ENCODE assay signal across 8 cellular contexts in genomic region chr11:86218125-86219081, GRCh38. TPM values are rescaled to one million over a fixed set of nuclear protein-coding genes. Genes with fewer than 3 reads are reported as not detected.
DNase-seq lines count a peak whose midpoint lies in the region; ATAC-seq and TF ChIP-seq lines count a peak whose summit lies in the region.

No MANE protein-coding gene starts in this region.

- H3K27me3 ChIP-seq in Panc1 (ENCODE audit: control insufficient read depth, insufficient read depth, low read length): peaks cover 8% of the 10 kb centered on the region; the same call in 1 of the 2 replicates
- H3K27me3 ChIP-seq in foreskin keratinocyte: no peaks in the 10 kb centered on the region
- H3K27me3 ChIP-seq in osteoblast (ENCODE audit: insufficient read depth, low read length): no peaks in the 10 kb centered on the region
- no peaks in the 10 kb centered on the region for H3K27me3 ChIP-seq in thyroid gland

- H3K36me3 Mint-ChIP-seq in IgD-negative memory B cell: no peaks in the 10 kb centered on the region
- peaks cover 6% of the 10 kb centered on the region for H3K36me3 Mint-ChIP-seq in activated T-helper 2 cell treated with anti-CD3 and anti-CD28 coated beads, Interferon-gamma antibody, Interleukin-2, Interleukin-4, amounts not matched to agents 10 μg/mL and 5 μg/mL and 100 μg/mL, durations not matched to agents 14 hours and 24 hours and 36 hours (ENCODE audit: low read depth)

- no peaks in the 10 kb centered on the region for H3K79me2 ChIP-seq in osteoblast (ENCODE audit: insufficient read depth, low read length)

- H3K36me3 ChIP-seq in Panc1 (ENCODE audit: control insufficient read depth, insufficient read depth, low read length) (no peaks in the 10 kb centered on the region), osteoblast (ENCODE audit: insufficient read depth, low read length) (no peaks in the 10 kb centered on the region), thyroid gland (no peaks in the 10 kb centered on the region)

- H3K27ac ChIP-seq in Panc1 (ENCODE audit: low read length) (peak overlapping the region; percentile 41), foreskin keratinocyte (no peak overlapping the region), osteoblast (ENCODE audit: low read depth, low read length) (peak overlapping the region; percentile 12), thyroid gland (no peak overlapping the region)

- peak overlapping the region; percentile 39 to 94 (median 72) for H3K27ac Mint-ChIP-seq in IgD-negative memory B cell
- peak overlapping the region; percentile 70 for H3K27ac Mint-ChIP-seq in activated T-helper 2 cell treated with anti-CD3 and anti-CD28 coated beads, Interferon-gamma antibody, Interleukin-2, Interleukin-4, amounts not matched to agents 10 μg/mL and 5 μg/mL and 100 μg/mL, durations not matched to agents 14 hours and 24 hours and 36 hours

- CTCF ChIA-PET in Panc1 (lab: Charles Lee): interaction anchor here (0.5 to 1.5 kb wide), 7 partner anchors 128 to 768 kb away, joined by 3 to 7 read pairs (median 4); partner anchors contain the start of gene CCDC83

- TF ChIP-seq POLR2A in thyroid gland (IDR thresholded peaks at IDR 0.05): no peak

- ATAC-seq in GM21515 (IDR thresholded peaks at IDR 0.05; ENCODE audit: unreplicated experiment) (peak; percentile 54), Panc1 (peak; percentile 92), foreskin keratinocyte (peak; percentile 86)

- H3K9me3 Mint-ChIP-seq in IgD-negative memory B cell: no peaks in the 10 kb centered on the region
- H3K9me3 Mint-ChIP-seq in activated T-helper 2 cell treated with anti-CD3 and anti-CD28 coated beads, Interferon-gamma antibody, Interleukin-2, Interleukin-4, amounts not matched to agents 10 μg/mL and 5 μg/mL and 100 μg/mL, durations not matched to agents 14 hours and 24 hours and 36 hours: peaks cover 12% of the 10 kb centered on the region

- H3K9me3 ChIP-seq in Panc1 (ENCODE audit: control insufficient read depth, insufficient read depth, low read depth, low read length) (no peaks in the 10 kb centered on the region), osteoblast (ENCODE audit: low read depth, low read length) (no peaks in the 10 kb centered on the region), thyroid gland (no peaks in the 10 kb centered on the region)

- peak overlapping the region; percentile 91 for H3K4me2 ChIP-seq in osteoblast (ENCODE audit: insufficient read depth, low read length)

- peaks cover 23 to 27% (median 23%) of the 10 kb centered on the region in 3 donors for H3K4me1 Mint-ChIP-seq in IgD-negative memory B cell
- H3K4me1 Mint-ChIP-seq in activated T-helper 2 cell treated with anti-CD3 and anti-CD28 coated beads, Interferon-gamma antibody, Interleukin-2, Interleukin-4, amounts not matched to agents 10 μg/mL and 5 μg/mL and 100 μg/mL, durations not matched to agents 14 hours and 24 hours and 36 hours (ENCODE audit: low read depth): peaks cover 67% of the 10 kb centered on the region

- TF ChIP-seq CTCF in Panc1 (IDR thresholded peaks at IDR 0.05) (peak; percentile 95), foreskin keratinocyte (conservative IDR thresholded peaks at IDR 0.05) (peak; percentile 90), osteoblast (IDR thresholded peaks at IDR 0.05; ENCODE audit: extremely low read depth, low read depth, low read length) (peak; percentile 97), thyroid gland (IDR thresholded peaks at IDR 0.05) (peak; percentile 65 to 91 (median 82))

- H3K27me3 Mint-ChIP-seq in IgD-negative memory B cell: peaks cover 3% of the 10 kb centered on the region
- H3K27me3 Mint-ChIP-seq in activated T-helper 2 cell treated with anti-CD3 and anti-CD28 coated beads, Interferon-gamma antibody, Interleukin-2, Interleukin-4, amounts not matched to agents 10 μg/mL and 5 μg/mL and 100 μg/mL, durations not matched to agents 14 hours and 24 hours and 36 hours (ENCODE audit: low read depth): no peaks in the 10 kb centered on the region

- no peaks in the 10 kb centered on the region for H4K20me1 ChIP-seq in osteoblast (ENCODE audit: insufficient read depth, low read length)

- in situ Hi-C loops in Panc1 (cut with HindIII; ENCODE audit: low pct_unique_long_range_greater_than_20kb, low sequenced_read_pairs): no loop called here

- peak; percentile 83 for DNase-seq in DMS 273 (lab: John Stamatoyannopoulos, UW; ENCODE audit: unreplicated experiment)
- DNase-seq in Panc1 (ENCODE audit: low read depth, low spot score): peak; percentile 68
- DNase-seq in activated T-helper 2 cell treated with anti-CD3 and anti-CD28 coated beads, Interferon-gamma antibody, Interleukin-2, Interleukin-4, amounts not matched to agents 10 μg/mL and 5 μg/mL and 100 μg/mL, durations not matched to agents 14 hours and 24 hours and 36 hours (ENCODE audit: low spot score): peak; percentile 49
- DNase-seq in foreskin keratinocyte: peak in 1 of 2 donors; percentile 58
- DNase-seq in osteoblast (ENCODE audit: insufficient read length, low spot score, missing footprints): peak; percentile 82
- DNase-seq in thyroid gland: peak; percentile 57 to 72

- 0 out of 2 replicates have a peak, but pooled peaks cover 4% of the 10 kb centered on the region for H3K4me1 ChIP-seq in Panc1 (ENCODE audit: control insufficient read depth, insufficient read depth, low read length)
- no peaks in the 10 kb centered on the region for H3K4me1 ChIP-seq in foreskin keratinocyte
- peaks cover 8% of the 10 kb centered on the region for H3K4me1 ChIP-seq in osteoblast (ENCODE audit: insufficient read depth, low read length)
- H3K4me1 ChIP-seq in thyroid gland: no peaks in the 10 kb centered on the region

- POLR2A ChIA-PET in Panc1 (lab: Charles Lee): no interaction called here

- intact Hi-C loops in Panc1 (cut with micrococcal nuclease; ENCODE audit: unreplicated experiment) (loop anchor here (5.0 kb wide), 1 partner anchor 276 kb away; no protein-coding TSS in a partner anchor), thyroid gland (cut with DNase I) (loop anchor here (5.0 to 10.0 kb wide), 2 partner anchors 276 to 364 kb away; partner anchors contain the start of gene CCDC83)
- intact Hi-C loops in activated T-helper 2 cell treated with anti-CD3 and anti-CD28 coated beads, Interferon-gamma antibody, Interleukin-2, Interleukin-4, amounts not matched to agents 10 μg/mL and 5 μg/mL and 100 μg/mL, durations not matched to agents 14 hours and 24 hours and 36 hours (cut with micrococcal nuclease): loop anchor here (1.0 to 10.0 kb wide), 5 partner anchors 10 to 391 kb away; partner anchors contain the start of gene EED

- 29 to 35% methylated on average over 14 of the region's 14 CpGs for WGBS in thyroid gland, 2 donors

- no TSS peak for BruUV-seq in Panc1 (replicated peaks; lab: Mats Ljungman, UMichigan)

- H3K4me3 ChIP-seq in Panc1 (ENCODE audit: low read depth in 2 of 2, low read length in 2 of 2) (peak overlapping the region; percentile 10 to 39), osteoblast (ENCODE audit: insufficient read depth, low read length) (peak overlapping the region; percentile 69), thyroid gland (replicated peaks in 1 of 3) (no peak overlapping the region)

- peak overlapping the region; percentile 34 to 92 (median 85) for H3K4me3 Mint-ChIP-seq in IgD-negative memory B cell
- H3K4me3 Mint-ChIP-seq in activated T-helper 2 cell treated with anti-CD3 and anti-CD28 coated beads, Interferon-gamma antibody, Interleukin-2, Interleukin-4, amounts not matched to agents 10 μg/mL and 5 μg/mL and 100 μg/mL, durations not matched to agents 14 hours and 24 hours and 36 hours (ENCODE audit: low read depth): peak overlapping the region; percentile 13

- H2AFZ ChIP-seq in osteoblast (ENCODE audit: low read length): peak overlapping the region; percentile 98

RNA-seq across cellular contexts. Expression of gene EED, which starts 26.1 kb away (rescaled TPM):
- polyA plus RNA-seq in IgD-negative memory B cell (20.2 TPM), foreskin keratinocyte (19.2 and 22.3 TPM in 2 replicates)
- total RNA-seq in Panc1 (2021; ENCODE audit: unreplicated experiment) (29.0 TPM), foreskin keratinocyte (26.0 and 29.4 TPM in 2 replicates), osteoblast (12.3 and 17.7 TPM in 2 replicates), thyroid gland (10 to 100 TPM; 25.5 to 46.0 (median 33.0) TPM)
- 19.7 TPM for polyA plus RNA-seq in Panc1 (2012; ENCODE audit: insufficient read length)
- total RNA-seq in activated T-helper 2 cell treated with anti-CD3 and anti-CD28 coated beads, Interferon-gamma antibody, Interleukin-2, Interleukin-4, amounts not matched to agents 10 μg/mL and 5 μg/mL and 100 μg/mL, durations not matched to agents 14 hours and 24 hours and 36 hours: 174 and 182 TPM in 2 replicates

Comparison
In these comparisons a context has a peak if more than half of its experiments do, and no peak if none do; other contexts are left out.
1. H3K27ac ChIP-seq: peak in Panc1 (single experiment) and osteoblast (single experiment); none in foreskin keratinocyte (single experiment) and thyroid gland (0 of 3).
2. H3K4me3 ChIP-seq: peak in Panc1 (2 of 2) and osteoblast (single experiment); none in thyroid gland (0 of 3).
3. Peak in every context shown above with its lines, with median percentiles within 50 percentile points of each other: ATAC-seq and CTCF ChIP-seq.